In genomic region chr6:5007531-5007930, GRCh38 we compare ENCODE assay signal across 2 cellular contexts.
TF ChIP-seq lines count a peak whose summit lies in the region.

No MANE protein-coding gene starts in this region.

TF ChIP-seq in HepG2, 621 proteins besides CTCF, POLR2A, EP300 and RAD21:
- peak; percentile 49 for TF ChIP-seq RARA (CRISPR knock-in tag; IDR thresholded peaks at IDR 0.05)
- no peak for TF ChIP-seq ZBTB39 (CRISPR knock-in tag; IDR thresholded peaks at IDR 0.05)
- TF ChIP-seq SKI (IDR thresholded peaks at IDR 0.05; ENCODE audit: partially characterized antibody) = peak; percentile 36

TF ChIP-seq in K562, 482 proteins besides CTCF, POLR2A, EP300 and RAD21:
- TF ChIP-seq ZBED1 (IDR thresholded peaks at IDR 0.05) = no peak
- peak; percentile 30 for TF ChIP-seq MEIS2 (IDR thresholded peaks at IDR 0.05; ENCODE audit: partially characterized antibody)
- no peak for TF ChIP-seq KAT7 (CRISPR knock-in tag; IDR thresholded peaks at IDR 0.05; ENCODE audit: borderline replicate concordance)
- TF ChIP-seq CBFA2T3 (IDR thresholded peaks at IDR 0.05) = peak; percentile 37
TF ChIP-seq in K562: peak in this region for 2.
